Comparison of ENCODE assay signal across 10 cellular contexts in genomic region chr1:116176306-116176789, GRCh38.
"Had no signal": no experiment of that assay in that cellular context is flagged by ENCODE, and none has a peak within 500 bp of the region (broad histone marks: within the 10 kb centered on the region; RNA-seq: fewer than 3 reads in every experiment).

No MANE protein-coding gene starts in this region.

- H3K9ac ChIP-seq: GM23248 had no signal

- H3K4me1 ChIP-seq: HAP-1 had no signal

- FAIRE-seq: H1, H54 had no signal

- DNase-seq: GM23248, GOT3, H7, H9, HCEC 1CT, HFFc6 had no signal

- H3K9me3 Mint-ChIP-seq: H9, HFFc6 had no signal

- H3K27ac Mint-ChIP-seq: H9, HFFc6 had no signal

- H3K4me3 Mint-ChIP-seq: H9, HFFc6 had no signal

- H2AFZ ChIP-seq: GM23248 had no signal

- H3K27ac ChIP-seq: GM23248 had no signal

- ATAC-seq: HCT116 had no signal

- H3K4me3 ChIP-seq: GM23248, HAP-1 had no signal

- H3K36me3 ChIP-seq: HAP-1 had no signal

- H3K9me3 ChIP-seq: HAP-1 had no signal
